In genomic region chr1:39825432-39825941, GRCh38 we compare ENCODE assay signal across 13 cellular contexts.
DNase-seq lines count a peak whose midpoint lies in the region; ATAC-seq and TF ChIP-seq lines count a peak whose summit lies in the region.
"Had no signal": no experiment of that assay in that cellular context is flagged by ENCODE, and none has a peak within 500 bp of the region (broad histone marks: within the 10 kb centered on the region; RNA-seq: fewer than 3 reads in every experiment).

No MANE protein-coding gene starts in this region.

- H3K27me3 ChIP-seq in OCI-LY3 (ENCODE audit: low read depth, low read length) (no peaks in the 10 kb centered on the region), mucosa of rectum (ENCODE audit: control insufficient read depth in 2 of 2, insufficient read depth in 2 of 2, low read length in 2 of 2) (no peaks in the 10 kb centered on the region)
- H3K27me3 ChIP-seq: BE2C, testis had no signal

- no peaks in the 10 kb centered on the region for H3K79me2 ChIP-seq in OCI-LY3 (ENCODE audit: low read length)

- peak overlapping the region; percentile 10; the same call in 1 of the 2 replicates for H3K4me3 ChIP-seq in OCI-LY3 (ENCODE audit: low read length)
- no peak overlapping the region for H3K4me3 ChIP-seq in mucosa of rectum (ENCODE audit: low read length in 2 of 2)
- H3K4me3 ChIP-seq: testis had no signal

- H3K36me3 ChIP-seq in OCI-LY3 (replicated peaks; ENCODE audit: low read depth, low read length): no peaks in the 10 kb centered on the region
- H3K36me3 ChIP-seq in mucosa of rectum (ENCODE audit: control insufficient read depth in 2 of 2, insufficient read depth in 2 of 2, low read length in 2 of 2): no peaks in the 10 kb centered on the region
- H3K36me3 ChIP-seq: BE2C had no signal

- no peak for TF ChIP-seq CTCF in OCI-LY3 (IDR thresholded peaks at IDR 0.05; ENCODE audit: low read depth, low read length)

- ATAC-seq in HG02610 (IDR thresholded peaks at IDR 0.05; ENCODE audit: unreplicated experiment): peak; percentile 40
- ATAC-seq: activated T-cell treated with anti-CD3 and anti-CD28 coated beads, Interleukin-2, amount 50 U/mL, for 4 hours had no signal

- no peaks in the 10 kb centered on the region for H4K20me1 ChIP-seq in OCI-LY3 (ENCODE audit: insufficient read depth, low read length)

- DNase-seq in DMS53 treated with DMSO at 0.1 percent for 48 hours (lab: John Stamatoyannopoulos, UW; ENCODE audit: unreplicated experiment) (peak; percentile 96), AG08396 (ENCODE audit: low spot score) (no peak), D341Med (ENCODE audit: low spot score) (no peak), NCI-H2227 treated with DMSO at 0.1 percent for 48 hours (lab: John Stamatoyannopoulos, UW) (no peak)
- no peak for DNase-seq in stimulated activated CD4-positive, alpha-beta T cell treated with anti-CD3 and anti-CD28 coated beads, Interleukin-4, amount 100 ng/mL, for 24 hours
- DNase-seq: activated T-cell treated with anti-CD3 and anti-CD28 coated beads, Interleukin-2, amount 50 U/mL, for 4 hours; BE2C; NCI-H1092; testis had no signal

- H3K9ac ChIP-seq in OCI-LY3 (ENCODE audit: low read length) (no peak overlapping the region; the same call in 1 of the 2 replicates), mucosa of rectum (ENCODE audit: low read depth in 1 of 2, low read length in 2 of 2) (peak overlapping the region in 1 of 2 donors; percentile 32)

- peak overlapping the region; percentile 58 for H3K4me2 ChIP-seq in OCI-LY3 (ENCODE audit: low read length)

- peak overlapping the region; percentile 52; the same call in 1 of the 2 replicates for H2AFZ ChIP-seq in OCI-LY3 (ENCODE audit: low read depth, low read length)

- peaks cover 17% of the 10 kb centered on the region for H3K4me1 ChIP-seq in OCI-LY3 (ENCODE audit: low read length)
- peaks cover 26 to 27% of the 10 kb centered on the region in 2 donors for H3K4me1 ChIP-seq in mucosa of rectum (ENCODE audit: control insufficient read depth in 2 of 2, insufficient read depth in 2 of 2, low read length in 2 of 2)
- H3K4me1 ChIP-seq: BE2C, testis had no signal

- H3K9me3 ChIP-seq in OCI-LY3 (ENCODE audit: insufficient read depth, low read length) (no peaks in the 10 kb centered on the region), mucosa of rectum (ENCODE audit: control insufficient read depth in 2 of 2, low read length in 2 of 2) (no peaks in the 10 kb centered on the region)
- H3K9me3 ChIP-seq: BE2C, testis had no signal

- H3K27ac ChIP-seq in OCI-LY3 (ENCODE audit: low read length) (peak overlapping the region; percentile 48), mucosa of rectum (ENCODE audit: low read depth in 2 of 2, low read length in 2 of 2) (peak overlapping the region; percentile 73 to 78)
- H3K27ac ChIP-seq: HL-60, testis had no signal
